ENCODE assay signal across 8 cellular contexts in the genomic region with DNA sequence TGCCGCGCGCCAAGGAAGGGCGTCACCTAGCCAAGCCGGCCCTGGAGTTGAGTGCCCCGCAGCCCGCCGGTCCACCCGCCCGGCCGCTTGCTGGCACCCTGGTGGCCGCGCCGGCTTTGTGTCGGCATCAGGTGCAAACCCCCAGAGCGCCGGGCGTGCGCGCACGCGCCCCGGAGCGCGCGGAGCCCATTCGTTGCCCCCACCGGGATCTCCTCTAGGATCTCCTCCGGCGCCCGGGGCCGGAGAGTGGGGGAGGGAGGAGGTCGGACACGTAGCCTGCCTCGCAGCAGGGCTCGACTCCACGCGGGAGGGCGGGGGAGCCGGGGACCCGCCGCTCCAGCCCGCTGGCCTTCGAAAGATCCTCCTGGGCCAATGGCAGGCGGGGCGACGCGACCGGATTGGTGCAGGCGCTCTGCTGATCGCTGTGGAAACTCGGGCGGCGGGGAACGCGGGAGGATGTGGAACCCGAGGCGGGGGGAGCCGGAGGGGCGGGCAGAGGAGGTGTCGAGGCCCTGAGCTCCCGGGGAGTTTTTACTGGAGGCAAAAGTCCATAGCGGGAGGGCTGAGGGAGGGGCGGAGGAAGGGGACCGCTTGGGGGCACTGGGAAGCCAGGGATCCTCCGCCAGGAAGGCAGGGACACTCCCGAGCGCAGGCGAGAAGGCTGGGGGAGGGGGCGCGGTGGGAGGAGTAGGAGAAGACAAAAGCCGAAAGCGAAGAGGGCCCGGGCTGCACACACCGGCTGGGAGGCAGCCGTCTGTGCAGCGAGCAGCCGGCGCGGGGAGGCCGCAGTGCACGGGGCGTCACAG. TPM values are rescaled to one million over a fixed set of nuclear protein-coding genes. Genes with fewer than 3 reads are reported as not detected.
DNase-seq lines count a peak whose midpoint lies in the region; ATAC-seq and TF ChIP-seq lines count a peak whose summit lies in the region.

Gene FADS2 (plus strand): TSS at position 728 of the 806 bp plus-strand sequence. CDS start 91 bp downstream, outside the sequence.

- H3K9me3 Mint-ChIP-seq in activated CD4-positive, alpha-beta memory T cell treated with anti-CD3 and anti-CD28 coated beads, Interleukin-2, amount 10 ng/mL, durations not matched to agents 7 days and 5 days, result no peaks in the 10 kb centered on the region

- H3K4me3 ChIP-seq in AG10803 (ENCODE audit: low read length), result peak within 1 kb of the TSS; percentile 84
- H3K4me3 ChIP-seq in lower lobe of right lung, result peak within 1 kb of the TSS; percentile 67

- H3K27ac Mint-ChIP-seq in activated CD4-positive, alpha-beta memory T cell treated with anti-CD3 and anti-CD28 coated beads, Interleukin-2, amount 10 ng/mL, durations not matched to agents 7 days and 5 days, result peak within 1 kb of the TSS; percentile 91

- peaks cover 42% of the 10 kb centered on the region for H3K36me3 Mint-ChIP-seq in activated CD4-positive, alpha-beta memory T cell treated with anti-CD3 and anti-CD28 coated beads, Interleukin-2, amount 10 ng/mL, durations not matched to agents 7 days and 5 days (ENCODE audit: low read depth)

- TF ChIP-seq CTCF in AG10803 (conservative IDR thresholded peaks at IDR 0.05; ENCODE audit: low read length) (no peak), lower lobe of right lung (IDR thresholded peaks at IDR 0.05) (no peak)

- peaks cover 17% of the 10 kb centered on the region for H3K27me3 ChIP-seq in lower lobe of right lung (ENCODE audit: low read depth)

- peaks cover 46% of the 10 kb centered on the region for H3K4me1 Mint-ChIP-seq in activated CD4-positive, alpha-beta memory T cell treated with anti-CD3 and anti-CD28 coated beads, Interleukin-2, amount 10 ng/mL, durations not matched to agents 7 days and 5 days

- H3K36me3 ChIP-seq in lower lobe of right lung, result no peaks in the 10 kb centered on the region

- H3K4me1 ChIP-seq in lower lobe of right lung, result peaks cover 40% of the 10 kb centered on the region

- peak; percentile 73 for ATAC-seq in HG03354 (IDR thresholded peaks at IDR 0.05; ENCODE audit: poor library complexity, severe bottlenecking, unreplicated experiment)
- peak; percentile 91 to 94 for ATAC-seq in lower lobe of right lung

- H3K27ac ChIP-seq in lower lobe of right lung, result peak within 1 kb of the TSS; percentile 85

- H3K9me3 ChIP-seq in lower lobe of right lung, result no peaks in the 10 kb centered on the region

- peaks cover 20% of the 10 kb centered on the region for H3K27me3 Mint-ChIP-seq in activated CD4-positive, alpha-beta memory T cell treated with anti-CD3 and anti-CD28 coated beads, Interleukin-2, amount 10 ng/mL, durations not matched to agents 7 days and 5 days

- intact Hi-C loops in lower lobe of right lung (cut with DNase I), result no loop called here

- H3K4me3 Mint-ChIP-seq in activated CD4-positive, alpha-beta memory T cell treated with anti-CD3 and anti-CD28 coated beads, Interleukin-2, amount 10 ng/mL, durations not matched to agents 7 days and 5 days, result peak within 1 kb of the TSS; percentile 95

- peak; percentile 94 for TF ChIP-seq POLR2A in GM19099 (IDR thresholded peaks at IDR 0.05; ENCODE audit: extremely low read depth, insufficient read length, low read depth)

- CTCF ChIA-PET in activated CD4-positive, alpha-beta memory T cell treated with anti-CD3 and anti-CD28 coated beads, Interleukin-2, amount 10 ng/mL, durations not matched to agents 7 days and 5 days (lab: Charles Lee), result interaction anchor here (1.0 to 5.0 kb wide), 6 partner anchors 9 to 71 kb away, joined by 3 to 22 read pairs (median 4); partner anchors contain the start of genes FADS1, FEN1 and TMEM258

- POLR2A ChIA-PET in activated CD4-positive, alpha-beta memory T cell treated with anti-CD3 and anti-CD28 coated beads, Interleukin-2, amount 10 ng/mL, durations not matched to agents 7 days and 5 days (lab: Charles Lee), result interaction anchor here (0.7 to 4.3 kb wide), 7 partner anchors 11 to 133 kb away, joined by 3 to 81 read pairs (median 5); partner anchors contain the start of genes FADS1, FEN1 and TMEM258

- peak; percentile 90 for DNase-seq in AG10803 (ENCODE audit: low read depth)
- DNase-seq in NCI-H524 treated with DMSO at 0.1 percent for 48 hours (lab: John Stamatoyannopoulos, UW), result peak; percentile 81
- DNase-seq in activated CD4-positive, alpha-beta memory T cell treated with anti-CD3 and anti-CD28 coated beads, Interleukin-2, amount 10 ng/mL, durations not matched to agents 7 days and 5 days, result peak; percentile 92
- peak; percentile 50 for DNase-seq in effector CD8-positive, alpha-beta T cell (lab: John Stamatoyannopoulos, UW)
- DNase-seq in lower lobe of right lung, result peak; percentile 94
- DNase-seq in stimulated activated CD4-positive, alpha-beta T cell treated with anti-CD3 and anti-CD28 coated beads, Interleukin-4, amount 100 ng/mL, for 48 hours (ENCODE audit: low read depth in 2 of 2), result peak; percentile 62 to 64

RNA-seq across cellular contexts. Expression of gene FADS2, which starts in this region (rescaled TPM):
- 100 to 1,000 TPM; 251 to 253 TPM for total RNA-seq in activated CD4-positive, alpha-beta memory T cell treated with anti-CD3 and anti-CD28 coated beads, Interleukin-2, amount 10 ng/mL, durations not matched to agents 7 days and 5 days
- total RNA-seq in lower lobe of right lung, result 82.0 TPM

Comparison
In these comparisons a context has a peak if more than half of its experiments do, and no peak if none do; other contexts are left out.
1. Peak in every context shown above with its lines: DNase-seq, ATAC-seq, H3K4me3 ChIP-seq and H3K27ac ChIP-seq.